19 cellular contexts compared by ENCODE assay signal in genomic region chr4:170305627-170306026, GRCh38.
DNase-seq lines count a peak whose midpoint lies in the region; ATAC-seq, FAIRE-seq and TF ChIP-seq lines count a peak whose summit lies in the region.
"Had no signal": no experiment of that assay in that cellular context is flagged by ENCODE, and none has a peak within 500 bp of the region (broad histone marks: within the 10 kb centered on the region; RNA-seq: fewer than 3 reads in every experiment).

No MANE protein-coding gene starts in this region.

- DNase-seq in NCI-H524 treated with DMSO at 0.1 percent for 48 hours (lab: John Stamatoyannopoulos, UW) (peak; percentile 4), colonic mucosa (no peak), left colon (no peak), transverse colon (no peak), kidney (no peak)
- DNase-seq: C1 segment of cervical spinal cord; CD4-positive, alpha-beta memory T cell; GM23248; H7; NCI-H1092; NCI-H1436; NCI-H187; NCI-H2081 treated with DMSO at 0.1 percent for 48 hours; NCI-H774; SK-N-SH had no signal

- TF ChIP-seq POLR2A in transverse colon (IDR thresholded peaks at IDR 0.05) = no peak

- FAIRE-seq in kidney (lab: Jason Lieb, UNC) = no peak
- FAIRE-seq: GM18507 had no signal

- H3K27me3 ChIP-seq in colonic mucosa (no peaks in the 10 kb centered on the region), transverse colon (no peaks in the 10 kb centered on the region)

- H3K4me3 ChIP-seq in colonic mucosa (no peak overlapping the region), transverse colon (no peak overlapping the region), kidney (ENCODE audit: low read length in 2 of 2) (no peak overlapping the region)
- H3K4me3 ChIP-seq: GM23248 had no signal

- ATAC-seq in left colon (peak; percentile 80), HG03442 (IDR thresholded peaks at IDR 0.05; ENCODE audit: unreplicated experiment) (no peak), HG02763 (IDR thresholded peaks at IDR 0.05; ENCODE audit: unreplicated experiment) (no peak)

- no peak for TF ChIP-seq EP300 in transverse colon (IDR thresholded peaks at IDR 0.05; ENCODE audit: low read depth)

- H3K4me1 ChIP-seq in colonic mucosa (no peaks in the 10 kb centered on the region), transverse colon (peaks cover 0 to 22% (median 12%) of the 10 kb centered on the region in 4 donors), kidney (ENCODE audit: control insufficient read depth in 1 of 2, insufficient read depth in 1 of 2, low read depth in 1 of 2, low read length in 2 of 2) (no peaks in the 10 kb centered on the region)

- no peak for TF ChIP-seq CTCF in colonic mucosa (IDR thresholded peaks at IDR 0.05)
- TF ChIP-seq CTCF in transverse colon (IDR thresholded peaks at IDR 0.05) = no peak
- no peak for TF ChIP-seq CTCF in kidney (IDR thresholded peaks at IDR 0.05; ENCODE audit: borderline replicate concordance, extremely low read depth, insufficient read depth)

- H3K9ac ChIP-seq in colonic mucosa (ENCODE audit: low read depth in 2 of 2, low read length in 2 of 2) (no peak overlapping the region), kidney (ENCODE audit: low read length in 2 of 2) (no peak overlapping the region)
- H3K9ac ChIP-seq: GM23248, SK-N-SH had no signal

- 27 to 46% methylated on average over 2 of the region's 2 CpGs for WGBS in transverse colon (ENCODE audit: low coverage in 1 of 2), 2 donors

- H3K27ac ChIP-seq in colonic mucosa (peak overlapping the region; percentile 32), transverse colon (peak overlapping the region; percentile 50 to 69 (median 60)), kidney (ENCODE audit: low read depth in 2 of 2, low read length in 2 of 2) (no peak overlapping the region)
- H3K27ac ChIP-seq: GM23248, HL-60 had no signal

- in situ Hi-C loops in transverse colon (cut with MboI; ENCODE audit: low pct_ligation_motif_present in 1 of 4, low pct_unique_long_range_greater_than_20kb in 1 of 4, low sequenced_read_pairs in 3 of 4) = no loop called here

- intact Hi-C loops in colonic mucosa (cut with DNase I) = no loop called here
- intact Hi-C loops in left colon (cut with DNase I, micrococcal nuclease) = no loop called here
- intact Hi-C loops in transverse colon (cut with DNase I; ENCODE audit: low total_unique reads) = no loop called here
- intact Hi-C loops in kidney (cut with DNase I) = no loop called here

- H3K36me3 ChIP-seq in colonic mucosa = no peaks in the 10 kb centered on the region
- H3K36me3 ChIP-seq in transverse colon = no peaks in the 10 kb centered on the region
- H3K36me3 ChIP-seq in kidney (ENCODE audit: control insufficient read depth in 1 of 2, insufficient read depth in 2 of 2, low read length in 2 of 2) = no peaks in the 10 kb centered on the region

- H3K9me3 ChIP-seq in colonic mucosa (no peaks in the 10 kb centered on the region), transverse colon (no peaks in the 10 kb centered on the region), kidney (ENCODE audit: control insufficient read depth in 1 of 2, low read length in 2 of 2) (no peaks in the 10 kb centered on the region)
- H3K9me3 ChIP-seq: SK-N-SH had no signal

Comparison
In these comparisons a context has a peak if more than half of its experiments do, and no peak if none do; other contexts are left out.
1. H3K27ac ChIP-seq: peak in colonic mucosa (single experiment) and transverse colon (4 of 4); none in kidney (0 of 2).